Comparison of ENCODE assay signal across 2 cellular contexts in the genomic region with DNA sequence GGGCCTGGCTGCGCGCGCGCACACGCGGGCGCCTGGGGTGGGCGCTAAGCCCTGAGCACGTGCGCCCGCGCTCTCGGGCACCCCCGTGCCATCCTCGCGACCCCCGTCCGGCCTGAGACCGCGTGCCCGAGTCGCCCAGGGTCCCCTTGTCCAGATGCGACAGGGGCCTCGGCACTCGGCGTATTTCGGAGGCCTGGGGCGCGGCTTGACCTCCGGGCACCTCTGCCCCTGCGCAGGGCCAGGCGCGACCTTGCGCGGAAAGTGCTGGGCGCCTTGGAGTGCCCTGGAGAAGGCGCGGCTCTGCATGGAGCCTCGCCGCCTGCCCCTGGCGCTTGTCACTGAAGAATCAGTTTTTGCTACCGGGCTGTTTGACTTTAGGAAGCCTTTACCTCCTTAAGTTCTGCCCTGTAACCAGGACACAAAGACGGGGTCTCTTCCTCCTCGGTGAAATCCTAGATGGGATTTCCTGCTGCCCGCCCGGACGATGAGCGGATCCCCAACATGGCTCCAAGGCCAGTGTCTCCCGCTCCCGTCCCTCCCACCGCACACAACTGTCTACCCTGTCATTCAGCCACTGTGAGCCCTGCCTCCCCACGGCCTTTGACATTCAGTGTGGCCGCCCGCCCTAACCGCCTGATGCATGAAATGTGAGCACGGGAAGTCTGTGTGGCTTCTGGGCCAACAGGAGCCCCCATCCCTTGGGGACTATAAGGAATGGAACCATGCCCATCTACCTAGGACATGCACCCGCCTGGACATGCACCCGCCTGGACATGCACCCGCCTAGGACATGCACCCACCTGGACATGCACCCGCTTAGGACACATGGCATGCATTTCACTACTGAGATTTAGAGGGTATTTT.
TF ChIP-seq lines count a peak whose summit lies in the region.

No MANE protein-coding gene starts in this region.

TF ChIP-seq in endothelial cell of umbilical vein, 7 proteins besides CTCF, POLR2A, EP300 and RAD21:
- TF ChIP-seq MYC (IDR thresholded peaks at IDR 0.05; ENCODE audit: low read depth, low read length) (no peak), EZH2 (IDR thresholded peaks at IDR 0.05; ENCODE audit: borderline replicate concordance, low read depth, low read length, severe bottlenecking) (no peak)
- TF ChIP-seq, protein P1, sequence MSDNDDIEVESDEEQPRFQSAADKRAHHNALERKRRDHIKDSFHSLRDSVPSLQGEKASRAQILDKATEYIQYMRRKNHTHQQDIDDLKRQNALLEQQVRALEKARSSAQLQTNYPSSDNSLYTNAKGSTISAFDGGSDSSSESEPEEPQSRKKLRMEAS (IDR thresholded peaks at IDR 0.05; ENCODE audit: insufficient read depth, insufficient read length), result no peak

TF ChIP-seq in neural cell, 6 proteins besides CTCF, POLR2A, EP300 and RAD21:
- TF ChIP-seq TAF1 (IDR thresholded peaks at IDR 0.05; ENCODE audit: low read depth) (no peak), SMC3 (conservative IDR thresholded peaks at IDR 0.05; ENCODE audit: poor library complexity) (no peak), MXI1 (conservative IDR thresholded peaks at IDR 0.05; ENCODE audit: poor library complexity, severe bottlenecking) (no peak), EZH2 (IDR thresholded peaks at IDR 0.05; ENCODE audit: borderline replicate concordance, insufficient read depth, low read length, poor library complexity, severe bottlenecking) (no peak), POLR2AphosphoS5 (IDR thresholded peaks at IDR 0.05) (no peak)
- TF ChIP-seq, protein P2, sequence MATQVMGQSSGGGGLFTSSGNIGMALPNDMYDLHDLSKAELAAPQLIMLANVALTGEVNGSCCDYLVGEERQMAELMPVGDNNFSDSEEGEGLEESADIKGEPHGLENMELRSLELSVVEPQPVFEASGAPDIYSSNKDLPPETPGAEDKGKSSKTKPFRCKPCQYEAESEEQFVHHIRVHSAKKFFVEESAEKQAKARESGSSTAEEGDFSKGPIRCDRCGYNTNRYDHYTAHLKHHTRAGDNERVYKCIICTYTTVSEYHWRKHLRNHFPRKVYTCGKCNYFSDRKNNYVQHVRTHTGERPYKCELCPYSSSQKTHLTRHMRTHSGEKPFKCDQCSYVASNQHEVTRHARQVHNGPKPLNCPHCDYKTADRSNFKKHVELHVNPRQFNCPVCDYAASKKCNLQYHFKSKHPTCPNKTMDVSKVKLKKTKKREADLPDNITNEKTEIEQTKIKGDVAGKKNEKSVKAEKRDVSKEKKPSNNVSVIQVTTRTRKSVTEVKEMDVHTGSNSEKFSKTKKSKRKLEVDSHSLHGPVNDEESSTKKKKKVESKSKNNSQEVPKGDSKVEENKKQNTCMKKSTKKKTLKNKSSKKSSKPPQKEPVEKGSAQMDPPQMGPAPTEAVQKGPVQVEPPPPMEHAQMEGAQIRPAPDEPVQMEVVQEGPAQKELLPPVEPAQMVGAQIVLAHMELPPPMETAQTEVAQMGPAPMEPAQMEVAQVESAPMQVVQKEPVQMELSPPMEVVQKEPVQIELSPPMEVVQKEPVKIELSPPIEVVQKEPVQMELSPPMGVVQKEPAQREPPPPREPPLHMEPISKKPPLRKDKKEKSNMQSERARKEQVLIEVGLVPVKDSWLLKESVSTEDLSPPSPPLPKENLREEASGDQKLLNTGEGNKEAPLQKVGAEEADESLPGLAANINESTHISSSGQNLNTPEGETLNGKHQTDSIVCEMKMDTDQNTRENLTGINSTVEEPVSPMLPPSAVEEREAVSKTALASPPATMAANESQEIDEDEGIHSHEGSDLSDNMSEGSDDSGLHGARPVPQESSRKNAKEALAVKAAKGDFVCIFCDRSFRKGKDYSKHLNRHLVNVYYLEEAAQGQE (IDR thresholded peaks at IDR 0.05; ENCODE audit: borderline replicate concordance), result no peak
TF ChIP-seq in neural cell: peak in this region for 0.
